In the genomic region with DNA sequence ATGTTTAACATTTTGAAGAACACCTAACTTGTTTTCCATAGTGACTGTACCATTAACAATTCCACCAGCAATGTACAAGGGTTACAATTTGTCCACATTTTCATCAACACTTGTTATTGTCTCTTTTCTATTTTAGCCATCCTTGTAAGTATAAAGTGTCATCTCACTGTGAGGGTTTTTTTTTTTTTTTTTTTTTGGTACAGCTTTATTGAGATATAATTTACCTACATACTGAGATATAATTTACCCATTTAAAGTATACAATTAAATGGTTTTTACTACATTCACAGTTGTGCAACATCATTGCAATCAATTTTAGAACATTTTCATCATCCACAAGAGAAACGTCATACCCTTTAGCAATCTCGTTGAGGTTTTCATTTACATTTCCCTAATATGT, we compare ENCODE assay signal across 21 cellular contexts. TPM values are rescaled to one million over a fixed set of nuclear protein-coding genes. Genes with fewer than 3 reads are reported as not detected.
"Had no signal": no experiment of that assay in that cellular context is flagged by ENCODE, and none has a peak within 500 bp of the region (broad histone marks: within the 10 kb centered on the region; RNA-seq: fewer than 3 reads in every experiment).

No MANE protein-coding gene starts in this region.

- H3K4me1 Mint-ChIP-seq: activated B cell treated with CpG ODN at 0.5 μM for 24 hours, brain, memory B cell had no signal

- H3K9me3 ChIP-seq: heart right ventricle, left lung, stomach, uterus had no signal

- H3K4me3 Mint-ChIP-seq: activated B cell treated with CpG ODN at 0.5 μM for 24 hours; activated naive CD4-positive, alpha-beta T cell treated with anti-CD3 and anti-CD28 coated beads, Interleukin-2, amount 50 U/mL, for 24 hours; brain; memory B cell; neural progenitor cell had no signal

- H3K9ac ChIP-seq: neural progenitor cell, parathyroid adenoma had no signal

- H3K27me3 Mint-ChIP-seq: activated B cell treated with CpG ODN at 0.5 μM for 24 hours; activated naive CD4-positive, alpha-beta T cell treated with anti-CD3 and anti-CD28 coated beads, Interleukin-2, amount 50 U/mL, for 24 hours had no signal

- FAIRE-seq: frontal cortex, TTC549 had no signal

- H3K36me3 ChIP-seq: heart right ventricle, left lung, neural progenitor cell, stomach, uterus had no signal

- H3K4me1 ChIP-seq: neural progenitor cell, parathyroid adenoma, uterus had no signal

- H2AFZ ChIP-seq: neural progenitor cell, parathyroid adenoma had no signal

- H3K27ac Mint-ChIP-seq: activated B cell treated with CpG ODN at 0.5 μM for 24 hours; activated naive CD4-positive, alpha-beta T cell treated with anti-CD3 and anti-CD28 coated beads, Interleukin-2, amount 50 U/mL, for 24 hours; brain; memory B cell; neural progenitor cell had no signal

- ATAC-seq: heart right ventricle had no signal

- H3K79me2 ChIP-seq: parathyroid adenoma had no signal

- H3K27ac ChIP-seq: neural progenitor cell, parathyroid adenoma, uterus had no signal

- H3K4me3 ChIP-seq: heart right ventricle, left lung, neural progenitor cell, stomach, uterus had no signal

- H3K27me3 ChIP-seq: heart right ventricle, left lung, neural progenitor cell, stomach, uterus had no signal

- H3K9me3 Mint-ChIP-seq: activated B cell treated with CpG ODN at 0.5 μM for 24 hours; activated naive CD4-positive, alpha-beta T cell treated with anti-CD3 and anti-CD28 coated beads, Interleukin-2, amount 50 U/mL, for 24 hours; memory B cell had no signal

- DNase-seq: activated B cell treated with CpG ODN at 0.5 μM for 24 hours; activated CD4-positive, alpha-beta T cell treated with anti-CD3 and anti-CD28 coated beads, Interleukin-2, amount 50 U/mL, for 1 hour; amniotic stem cell; effector memory CD4-positive, alpha-beta T cell; heart right ventricle; islet precursor cell; retina; stimulated activated CD4-positive, alpha-beta T cell treated with anti-CD3 and anti-CD28 coated beads, Interleukin-4, amount 100 ng/mL, for 4 hours; stomach; uterus had no signal

- H3K4me2 ChIP-seq: neural progenitor cell had no signal

- H3K36me3 Mint-ChIP-seq: activated naive CD4-positive, alpha-beta T cell treated with anti-CD3 and anti-CD28 coated beads, Interleukin-2, amount 50 U/mL, for 24 hours; brain; memory B cell; neural progenitor cell had no signal

RNA-seq across cellular contexts. Expression of gene TMIGD1, which starts 17.9 kb away (rescaled TPM):
- total RNA-seq: activated B cell treated with CpG ODN at 0.5 μM for 24 hours, fibroblast of lung, frontal cortex, heart right ventricle, left lung, skeletal muscle tissue, uterus had no signal
- polyA plus RNA-seq: fibroblast of lung, heart right ventricle, stomach, thymus had no signal
